1 cellular context compared by ENCODE assay signal in the genomic region with DNA sequence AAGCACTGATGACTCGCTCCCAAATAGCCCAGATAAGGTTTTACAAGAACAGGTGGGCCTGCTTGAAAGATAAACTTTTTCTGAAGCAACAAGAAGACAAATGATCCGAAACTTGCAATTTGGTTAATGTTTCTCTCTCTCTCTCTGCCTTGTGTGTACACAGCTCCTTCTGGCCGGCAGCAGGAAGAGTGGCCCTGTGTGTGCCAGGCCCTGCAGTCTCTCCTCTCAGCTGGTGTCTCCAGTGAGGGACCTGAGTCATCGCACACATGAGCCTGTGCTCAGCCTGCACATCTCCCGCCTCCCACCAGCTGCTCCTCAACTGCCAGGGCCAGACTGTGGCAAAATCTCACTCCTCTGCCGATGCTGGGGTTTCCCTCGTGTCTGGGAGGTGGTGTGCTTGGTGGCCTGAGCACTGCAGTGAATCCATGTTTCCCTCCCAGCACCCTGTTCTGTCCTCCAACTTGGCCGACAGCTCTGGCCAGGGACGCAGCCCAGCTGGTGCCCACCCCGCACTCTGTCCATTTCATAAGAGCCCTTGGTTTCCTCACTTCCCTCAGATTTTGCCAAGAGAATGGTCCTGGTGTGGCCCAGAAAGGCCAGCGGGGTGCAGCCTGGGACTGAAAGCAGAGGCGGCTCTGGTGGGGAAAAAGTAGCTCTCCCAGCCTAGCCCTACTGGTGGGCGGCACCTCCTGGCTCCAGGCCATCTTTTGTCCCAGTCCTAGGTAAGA.
TF ChIP-seq lines count a peak whose summit lies in the region.

No MANE protein-coding gene starts in this region.

TF ChIP-seq in K562, 482 proteins besides CTCF, POLR2A, EP300 and RAD21:
- 0 out of 2 replicates have a peak, but pooled peaks have one; percentile 22 for TF ChIP-seq NFIC (IDR thresholded peaks at IDR 0.05)
- TF ChIP-seq TFAP4 (CRISPR knock-in tag; IDR thresholded peaks at IDR 0.05; ENCODE audit: borderline replicate concordance), result peak; percentile 42; the same call in 1 of the 2 replicates
- TF ChIP-seq CBFA2T3 (IDR thresholded peaks at IDR 0.05), result peak; percentile 28; the same call in 1 of the 2 replicates
- TF ChIP-seq E2F6 (IDR thresholded peaks at IDR 0.05; ENCODE audit: borderline replicate concordance in 1 of 2, extremely low read depth in 1 of 2, insufficient read depth in 1 of 2, insufficient read length in 1 of 2, low read depth in 1 of 2, low read length in 1 of 2, poor library complexity in 1 of 2, severe bottlenecking in 1 of 2), result peak in 1 of 2 experiments; percentile 37
- TF ChIP-seq ZNF584 (CRISPR knock-in tag; IDR thresholded peaks at IDR 0.05; ENCODE audit: low read depth), result no peak
- no peak for TF ChIP-seq CBFA2T2 (conservative IDR thresholded peaks at IDR 0.05)
- peak; percentile 72; the same call in 1 of the 2 replicates for TF ChIP-seq EZH2 (IDR thresholded peaks at IDR 0.05; ENCODE audit: borderline replicate concordance, low read depth, low read length)
